Comparison of ENCODE assay signal across 8 cellular contexts in the genomic region with DNA sequence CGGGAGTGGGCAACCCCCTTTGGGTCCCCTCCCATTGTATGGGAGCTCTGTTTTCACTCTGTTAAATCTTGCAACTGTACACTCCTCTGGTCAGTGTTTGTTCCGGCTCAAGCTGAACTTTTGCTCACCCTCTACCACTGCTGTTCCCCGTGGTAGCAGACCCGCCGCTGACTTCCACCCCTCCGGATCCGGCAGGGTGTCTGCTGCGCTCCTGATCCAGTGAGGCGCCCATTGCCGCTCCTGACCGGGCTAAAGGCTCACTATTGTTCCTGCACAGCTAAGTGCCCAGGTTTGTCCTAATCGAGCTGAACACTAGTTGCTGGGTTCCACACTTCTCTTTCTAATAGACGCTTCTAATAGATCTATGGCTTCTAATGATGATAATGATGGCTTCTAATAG.
"Had no signal": no experiment of that assay in that cellular context is flagged by ENCODE, and none has a peak within 500 bp of the region (broad histone marks: within the 10 kb centered on the region; RNA-seq: fewer than 3 reads in every experiment).

No MANE protein-coding gene starts in this region.

- H3K27me3 Mint-ChIP-seq: IgD-negative memory B cell had no signal

- FAIRE-seq: H1, H54, HepG2 had no signal

- H3K4me3 ChIP-seq: GM23248 had no signal

- H3K4me3 Mint-ChIP-seq: H9, IgD-negative memory B cell had no signal

- ATAC-seq: HepG2 had no signal

- H3K27ac Mint-ChIP-seq: H9, IgD-negative memory B cell had no signal

- H3K27ac ChIP-seq: GM23248 had no signal

- DNase-seq: GM23248, H9, HCEC 1CT, KBM-7 had no signal

- H2AFZ ChIP-seq: GM23248 had no signal

- H3K4me1 Mint-ChIP-seq: H9 had no signal
